In the genomic region with DNA sequence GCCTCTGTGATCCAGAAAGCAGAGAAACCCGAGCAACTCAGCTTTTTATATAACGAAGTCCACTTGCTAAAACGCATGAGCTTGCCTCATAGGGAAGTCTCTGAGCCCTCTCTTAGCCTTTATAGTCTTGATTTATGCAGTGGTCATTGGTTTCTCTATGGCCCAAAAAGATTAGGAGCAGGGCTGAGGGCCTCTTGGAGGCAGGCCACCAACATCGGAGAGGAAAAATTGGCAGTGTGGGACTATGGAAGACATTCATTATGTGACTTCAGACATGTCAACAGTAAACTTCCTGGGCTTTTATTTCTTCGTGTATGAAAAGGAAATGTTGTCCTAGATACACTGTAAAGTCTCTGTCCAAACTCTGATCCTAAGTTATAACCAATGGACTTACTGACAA, we compare ENCODE assay signal across 16 cellular contexts. TPM values are rescaled to one million over a fixed set of nuclear protein-coding genes. Genes with fewer than 3 reads are reported as not detected.
DNase-seq lines count a peak whose midpoint lies in the region; ATAC-seq, FAIRE-seq and TF ChIP-seq lines count a peak whose summit lies in the region.
"Had no signal": no experiment of that assay in that cellular context is flagged by ENCODE, and none has a peak within 500 bp of the region (broad histone marks: within the 10 kb centered on the region; RNA-seq: fewer than 3 reads in every experiment).

No MANE protein-coding gene starts in this region.

- H3K9ac ChIP-seq in IMR-90 (ENCODE audit: low read depth, low read length) (no peak overlapping the region), K562 (ENCODE audit: insufficient read depth in 1 of 2, low read depth in 2 of 2, low read length in 2 of 2) (peak overlapping the region; percentile 7 to 18; a peak in 2 of 4 replicates)

- H3K36me3 ChIP-seq in IMR-90 (ENCODE audit: control insufficient read depth, insufficient read depth, low read length) (peaks cover 1% of the 10 kb centered on the region; the same call in 1 of the 2 replicates), K562 (ENCODE audit: control insufficient read depth, insufficient read depth, low read length) (peaks cover 8% of the 10 kb centered on the region; the same call in 2 of the 3 replicates)
- H3K36me3 ChIP-seq: suprapubic skin had no signal

- DNase-seq in CD14-positive monocyte (ENCODE audit: low spot score), result no peak
- no peak for DNase-seq in IMR-90
- peak in 1 of 4 experiments; percentile 62 for DNase-seq in K562 (ENCODE audit: extremely low read depth in 1 of 4, low spot score in 3 of 4)
- no peak for DNase-seq in natural killer cell
- DNase-seq in activated CD4-positive, alpha-beta memory T cell treated with anti-CD3 and anti-CD28 coated beads for 36 hours, result no peak
- no peak for DNase-seq in HT-29 (ENCODE audit: low spot score)
- no peak for DNase-seq in DMS153 (lab: John Stamatoyannopoulos, UW)
- DNase-seq: central memory CD4-positive, alpha-beta T cell; endodermal cell; Kasumi-1; NCI-H1417; NCI-H446; SHP77 treated with DMSO at 0.1 percent for 48 hours had no signal

- in situ Hi-C loops in IMR-90 (cut with MboI; ENCODE audit: low sequenced_read_pairs), result no loop called here
- in situ Hi-C loops in K562 (cut with MboI), result no loop called here

- POLR2A ChIA-PET in IMR-90 (lab: Charles Lee; ENCODE audit: unreplicated experiment) (no interaction called here), K562 (lab: Yijun Ruan, JAX) (interaction anchor here (1.0 to 2.5 kb wide), 8 partner anchors 8 to 31 kb away, joined by 3 to 36 read pairs (median 5); no protein-coding TSS in a partner anchor)
- POLR2A ChIA-PET in activated CD4-positive, alpha-beta memory T cell treated with anti-CD3 and anti-CD28 coated beads for 36 hours (lab: Charles Lee), result interaction anchor here (1.2 to 4.4 kb wide), 2 partner anchors 10 kb away, joined by 5 to 29 read pairs; no protein-coding TSS in a partner anchor

- H3K56ac ChIP-seq in IMR-90 (ENCODE audit: extremely low read depth, insufficient read depth, low read length), result no peak overlapping the region

- H3K9me3 Mint-ChIP-seq in CD14-positive monocyte (no peaks in the 10 kb centered on the region), natural killer cell (no peaks in the 10 kb centered on the region)
- H3K9me3 Mint-ChIP-seq in activated CD4-positive, alpha-beta memory T cell treated with anti-CD3 and anti-CD28 coated beads for 36 hours, result no peaks in the 10 kb centered on the region
- H3K9me3 Mint-ChIP-seq: endodermal cell had no signal

- TF ChIP-seq RAD21 in IMR-90 (IDR thresholded peaks at IDR 0.05; ENCODE audit: low read length) (no peak), K562 (CRISPR knock-in tag; conservative IDR thresholded peaks at IDR 0.05 in 1 of 2, IDR thresholded peaks at IDR 0.05 in 1 of 2) (no peak)

- peak overlapping the region; percentile 70; the same call in 1 of the 2 replicates for H3K18ac ChIP-seq in IMR-90 (ENCODE audit: low read depth, low read length)

- H3K79me1 ChIP-seq in IMR-90 (ENCODE audit: low read depth in 1 of 2, low read length in 2 of 2), result peaks cover 39 to 76% of the 10 kb centered on the region in 2 experiments

- no peak overlapping the region for H2BK5ac ChIP-seq in IMR-90 (ENCODE audit: low read depth, low read length, poor library complexity, severe bottlenecking)

- peaks cover 89% of the 10 kb centered on the region for H3K79me2 ChIP-seq in K562 (ENCODE audit: control insufficient read depth, insufficient read depth, low read length)

- peaks cover 0 to 3% (median 0%) of the 10 kb centered on the region in 3 donors for H3K27me3 Mint-ChIP-seq in CD14-positive monocyte (ENCODE audit: low read depth in 3 of 3)
- no peaks in the 10 kb centered on the region for H3K27me3 Mint-ChIP-seq in natural killer cell (ENCODE audit: low read depth in 2 of 2)
- no peaks in the 10 kb centered on the region for H3K27me3 Mint-ChIP-seq in activated CD4-positive, alpha-beta memory T cell treated with anti-CD3 and anti-CD28 coated beads for 36 hours

- no peak overlapping the region for H3K4ac ChIP-seq in IMR-90 (ENCODE audit: low read depth, low read length)

- H2BK20ac ChIP-seq in IMR-90 (ENCODE audit: low read depth, low read length), result no peak overlapping the region

- peak overlapping the region; percentile 37; the same call in 1 of the 2 replicates for H3K14ac ChIP-seq in IMR-90 (replicated peaks; ENCODE audit: low read depth, low read length)

- H3K4me2 ChIP-seq in IMR-90 (ENCODE audit: low read depth, low read length), result peak overlapping the region; percentile 2; the same call in 1 of the 2 replicates
- H3K4me2 ChIP-seq in K562 (ENCODE audit: insufficient read depth, low read length), result peak overlapping the region; percentile 21; the same call in 1 of the 2 replicates

- TF ChIP-seq EP300 in K562 (IDR thresholded peaks at IDR 0.05; ENCODE audit: low read length), result no peak

- 0 out of 2 replicates have a peak overlapping the region, but pooled peaks have one; percentile 62 for H4K5ac ChIP-seq in IMR-90 (ENCODE audit: low read depth, low read length)

- H2BK15ac ChIP-seq in IMR-90 (ENCODE audit: low read depth, low read length), result 0 out of 3 replicates have a peak overlapping the region, but pooled peaks have one; percentile 38

- ATAC-seq in IMR-90 (ENCODE audit: low read depth), result no peak
- ATAC-seq in K562, result peak; percentile 63
- no peak for ATAC-seq in natural killer cell
- no peak for ATAC-seq in GM18519 (IDR thresholded peaks at IDR 0.05; ENCODE audit: low FRiP score, unreplicated experiment)

- H4K20me1 ChIP-seq in IMR-90 (ENCODE audit: insufficient read depth, low read length) (peaks cover 21% of the 10 kb centered on the region; the same call in 1 of the 2 replicates), K562 (replicated peaks; ENCODE audit: control insufficient read depth, insufficient read depth, low read length) (no peaks in the 10 kb centered on the region)

- CTCF ChIA-PET in IMR-90 (lab: Yijun Ruan, JAX) (no interaction called here), K562 (lab: Yijun Ruan, JAX; ENCODE audit: low intra/inter-chr PET ratio) (no interaction called here)
- CTCF ChIA-PET in activated CD4-positive, alpha-beta memory T cell treated with anti-CD3 and anti-CD28 coated beads for 36 hours (lab: Charles Lee), result no interaction called here

- no peak overlapping the region for H3K4me3 Mint-ChIP-seq in CD14-positive monocyte
- peak overlapping the region; percentile 76 for H3K4me3 Mint-ChIP-seq in natural killer cell
- H3K4me3 Mint-ChIP-seq in activated CD4-positive, alpha-beta memory T cell treated with anti-CD3 and anti-CD28 coated beads for 36 hours, result no peak overlapping the region
- H3K4me3 Mint-ChIP-seq: endodermal cell had no signal

- H2AFZ ChIP-seq in IMR-90 (replicated peaks; ENCODE audit: low read length, poor library complexity) (no peak overlapping the region), K562 (ENCODE audit: low read depth, low read length) (peak overlapping the region; percentile 7; the same call in 1 of the 2 replicates)

- no peak overlapping the region for H2BK120ac ChIP-seq in IMR-90 (ENCODE audit: low read depth, low read length)

- H2AK5ac ChIP-seq in IMR-90 (ENCODE audit: low read depth, low read length), result no peak overlapping the region

- WGBS in IMR-90 (ENCODE audit: extremely low coverage in 2 of 2, insufficient read length in 1 of 2), 2 experiments, result no CpG with 5 or more reads among the region's 5 CpGs
- 8% methylated on average over 5 of the region's 5 CpGs for WGBS in K562 (ENCODE audit: insufficient coverage, low coverage, missing lambda C conversion rate)

- H3K4me3 ChIP-seq in IMR-90 (ENCODE audit: insufficient read depth, low read depth, low read length) (no peak overlapping the region), K562 (no peak overlapping the region)
- H3K4me3 ChIP-seq: suprapubic skin had no signal

- H3K27ac Mint-ChIP-seq in CD14-positive monocyte (peak overlapping the region in 6 of 7 donors; percentile 27 to 87 (median 42)), natural killer cell (peak overlapping the region; percentile 25 to 52)
- no peak overlapping the region for H3K27ac Mint-ChIP-seq in activated CD4-positive, alpha-beta memory T cell treated with anti-CD3 and anti-CD28 coated beads for 36 hours
- H3K27ac Mint-ChIP-seq: endodermal cell had no signal

- H2AK9ac ChIP-seq in IMR-90 (replicated peaks; ENCODE audit: low read depth, low read length, poor library complexity), result no peak overlapping the region

- no peak overlapping the region; the same call in 1 of the 2 replicates for H3K23ac ChIP-seq in IMR-90 (ENCODE audit: low read depth, low read length)

- no peak overlapping the region for H3K27ac ChIP-seq in IMR-90 (ENCODE audit: insufficient read depth, low read length)
- peak overlapping the region; percentile 60; the same call in 2 of the 3 replicates for H3K27ac ChIP-seq in K562 (ENCODE audit: extremely low read depth, low read depth, low read length)
- H3K27ac ChIP-seq: HL-60, suprapubic skin had no signal

- FAIRE-seq in K562 (lab: Jason Lieb, UNC), result peak; percentile 80

- H3K4me1 Mint-ChIP-seq in CD14-positive monocyte (peaks cover 66% of the 10 kb centered on the region), natural killer cell (peaks cover 86 to 94% of the 10 kb centered on the region in 2 donors)
- H3K4me1 Mint-ChIP-seq in activated CD4-positive, alpha-beta memory T cell treated with anti-CD3 and anti-CD28 coated beads for 36 hours (ENCODE audit: low read depth), result peaks cover 92% of the 10 kb centered on the region

- TF ChIP-seq POLR2A in IMR-90 (IDR thresholded peaks at IDR 0.05; ENCODE audit: low read depth, low read length) (no peak), K562 (conservative IDR thresholded peaks at IDR 0.05) (no peak)

- H4K91ac ChIP-seq in IMR-90 (ENCODE audit: insufficient read depth, low read depth, low read length), result no peak overlapping the region

- H3K36me3 Mint-ChIP-seq in CD14-positive monocyte, result peaks cover 32 to 35% of the 10 kb centered on the region in 2 donors
- H3K36me3 Mint-ChIP-seq in natural killer cell, result peaks cover 4% of the 10 kb centered on the region
- H3K36me3 Mint-ChIP-seq in activated CD4-positive, alpha-beta memory T cell treated with anti-CD3 and anti-CD28 coated beads for 36 hours, result peaks cover 25% of the 10 kb centered on the region

- dilution Hi-C loops in IMR-90 (cut with HindIII; ENCODE audit: low sequenced_read_pairs, unreplicated experiment), result no loop called here

- H3K9me1 ChIP-seq in IMR-90 (ENCODE audit: insufficient read depth, low read length) (no peaks in the 10 kb centered on the region; the same call in none of the 2 replicates), K562 (ENCODE audit: control insufficient read depth, insufficient read depth, low read length) (no peaks in the 10 kb centered on the region)

- BruUV-seq in IMR-90 (replicated peaks; lab: Mats Ljungman, UMichigan), result no TSS peak
- no TSS peak for BruUV-seq in K562 (replicated peaks; lab: Mats Ljungman, UMichigan)

- no peaks in the 10 kb centered on the region for H3K9me3 ChIP-seq in IMR-90 (ENCODE audit: control insufficient read depth, insufficient read depth, low read length)
- H3K9me3 ChIP-seq in K562 (replicated peaks; ENCODE audit: control insufficient read depth, insufficient read depth, low read depth, low read length), result no peaks in the 10 kb centered on the region
- H3K9me3 ChIP-seq: suprapubic skin had no signal

- H3K4me1 ChIP-seq in IMR-90 (ENCODE audit: control insufficient read depth, insufficient read depth, low read length) (peaks cover 11% of the 10 kb centered on the region), K562 (replicated peaks in 1 of 2; ENCODE audit: control insufficient read depth in 2 of 2, insufficient read depth in 2 of 2, low read length in 2 of 2) (peaks cover 21 to 66% of the 10 kb centered on the region in 2 experiments)

- H3K27me3 ChIP-seq in IMR-90 (ENCODE audit: control insufficient read depth, insufficient read depth, low read length), result no peaks in the 10 kb centered on the region
- no peaks in the 10 kb centered on the region for H3K27me3 ChIP-seq in K562 (ENCODE audit: control insufficient read depth in 2 of 2, insufficient read depth in 2 of 2, low read length in 2 of 2)
- H3K27me3 ChIP-seq: suprapubic skin had no signal

- H4K8ac ChIP-seq in IMR-90 (ENCODE audit: low read depth in 2 of 2, low read length in 2 of 2), result no peak overlapping the region

- TF ChIP-seq CTCF in CD14-positive monocyte (IDR thresholded peaks at IDR 0.05) (no peak), IMR-90 (conservative IDR thresholded peaks at IDR 0.05; ENCODE audit: low read depth, low read length) (no peak), K562 (IDR thresholded peaks at IDR 0.05 in 2 of 3, conservative IDR thresholded peaks at IDR 0.05 in 1 of 3; ENCODE audit: insufficient read depth in 2 of 3, low read depth in 1 of 3, low read length in 3 of 3) (no peak), natural killer cell (IDR thresholded peaks at IDR 0.05) (no peak)

- intact Hi-C loops in CD14-positive monocyte (cut with micrococcal nuclease) (no loop called here), IMR-90 (cut with micrococcal nuclease) (no loop called here), K562 (cut with micrococcal nuclease) (no loop called here), natural killer cell (cut with micrococcal nuclease) (loop anchor here (1.0 kb wide), 1 partner anchor 11 kb away; no protein-coding TSS in a partner anchor)
- intact Hi-C loops in activated CD4-positive, alpha-beta memory T cell treated with anti-CD3 and anti-CD28 coated beads for 36 hours (cut with micrococcal nuclease), result loop anchor here (1.0 kb wide), 2 partner anchors 9 to 11 kb away; no protein-coding TSS in a partner anchor

RNA-seq across cellular contexts. Expression of a gene that starts 13.5 kb away (rescaled TPM):
- polyA plus RNA-seq in CD14-positive monocyte, result 10 to 100 TPM; 58.9 to 77.3 TPM
- 29.4 and 66.4 TPM in 2 replicates for total RNA-seq in IMR-90 (2012; rRNA removed)
- 19.4 and 24.6 TPM in 2 replicates for polyA plus RNA-seq in IMR-90 (2012; rRNA removed)
- 1.6 and 2.2 TPM in 2 replicates for polyA plus RNA-seq in IMR-90 (2012; cell fraction: cytosol; rRNA removed)
- polyA plus RNA-seq in IMR-90 (2012; cell fraction: nucleus; rRNA removed; ENCODE audit: low replicate concordance), result 0.63 and 7.6 TPM in 2 replicates
- total RNA-seq in K562 (2011; cell fraction: chromatin; rRNA removed; ENCODE audit: low replicate concordance), result 10.7 and 17.8 TPM in 2 replicates
- total RNA-seq in K562 (2011; cell fraction: nucleolus; rRNA removed), result 5.3 and 7.3 TPM in 2 replicates
- 10.6 and 18.9 TPM in 2 replicates for total RNA-seq in K562 (2011; cell fraction: nucleoplasm; rRNA removed)
- total RNA-seq in K562 (2014; rRNA removed), result 23.6 and 24.6 TPM in 2 replicates
- total RNA-seq in K562 (2014; rRNA removed; fragmentation: Illumina TruSeq; extraction: Trizol), result 28.9 and 33.9 TPM in 2 replicates
- 30.8 and 32.1 TPM in 2 replicates for total RNA-seq in K562 (2015; rRNA removed; fragmentation: Illumina TruSeq; extraction: Trizol)
- 24.2 and 27.3 TPM in 2 replicates for total RNA-seq in K562 (2021)
- polyA plus RNA-seq in K562 (2011; rRNA removed), result 13.2 and 21.5 TPM in 2 replicates
- 4.1 and 7.1 TPM in 2 replicates for polyA plus RNA-seq in K562 (2011; cell fraction: cytosol; rRNA removed)
- polyA plus RNA-seq in K562 (2011; cell fraction: nucleus; rRNA removed), result 12.5 and 14.7 TPM in 2 replicates
- 12.2 and 30.2 TPM in 2 replicates for polyA plus RNA-seq in K562 (2012)
- 20.5 and 30.0 TPM in 2 replicates for polyA plus RNA-seq in K562 (2014; fragmentation: Illumina TruSeq; extraction: Trizol)
- polyA plus RNA-seq in K562 (2014; fragmentation: Nextera tagmentation; extraction: Ambion mirVana), result 10 to 100 TPM in 1 of 2 experiments, 1 to 10 TPM in 1; 7.8 to 12.1 TPM
- polyA plus RNA-seq in K562 (2014; rRNA removed), result 17.4 and 17.6 TPM in 2 replicates
- polyA minus RNA-seq in K562 (2011; rRNA and poly(A)+ RNA removed), result 48.4 and 52.6 TPM in 2 replicates
- polyA minus RNA-seq in K562 (2011; cell fraction: cytosol; rRNA and poly(A)+ RNA removed), result 36.9 and 49.1 TPM in 2 replicates
- 6.1 and 10.1 TPM in 2 replicates for polyA minus RNA-seq in K562 (2011; cell fraction: nucleus; rRNA and poly(A)+ RNA removed)
- total RNA-seq in natural killer cell, result 100 to 1,000 TPM; 128 to 155 (median 137) TPM
- 100 to 1,000 TPM; 109 to 119 TPM for total RNA-seq in activated CD4-positive, alpha-beta memory T cell treated with anti-CD3 and anti-CD28 coated beads for 36 hours
- total RNA-seq in HT-29 (2014; rRNA removed; shearing (Covaris generic)), result 1.6 and 3.4 TPM in 2 replicates

RNA-seq across cellular contexts. Expression of a gene that starts 45.6 kb away (rescaled TPM):
- 100 to 1,000 TPM; 178 to 196 TPM for polyA plus RNA-seq in CD14-positive monocyte
- total RNA-seq in IMR-90 (2012; rRNA removed), result 53.1 and 64.7 TPM in 2 replicates
- polyA plus RNA-seq in IMR-90 (2012; rRNA removed), result 302 and 361 TPM in 2 replicates
- polyA plus RNA-seq in IMR-90 (2012; cell fraction: cytosol; rRNA removed), result 13.0 and 33.3 TPM in 2 replicates
- 11.4 and 110 TPM in 2 replicates for polyA plus RNA-seq in IMR-90 (2012; cell fraction: nucleus; rRNA removed; ENCODE audit: low replicate concordance)
- total RNA-seq in K562 (2011; cell fraction: chromatin; rRNA removed; ENCODE audit: low replicate concordance), result 10.6 and 25.3 TPM in 2 replicates
- 10.3 and 10.4 TPM in 2 replicates for total RNA-seq in K562 (2011; cell fraction: nucleolus; rRNA removed)
- 17.9 and 22.3 TPM in 2 replicates for total RNA-seq in K562 (2011; cell fraction: nucleoplasm; rRNA removed)
- total RNA-seq in K562 (2014; rRNA removed), result 75.1 and 85.7 TPM in 2 replicates
- total RNA-seq in K562 (2014; rRNA removed; fragmentation: Illumina TruSeq; extraction: Trizol), result 128 and 148 TPM in 2 replicates
- total RNA-seq in K562 (2015; rRNA removed; fragmentation: Illumina TruSeq; extraction: Trizol), result 92.6 and 105 TPM in 2 replicates
- total RNA-seq in K562 (2021), result 94.4 and 115 TPM in 2 replicates
- polyA plus RNA-seq in K562 (2011; rRNA removed), result 117 and 155 TPM in 2 replicates
- 29.8 and 61.5 TPM in 2 replicates for polyA plus RNA-seq in K562 (2011; cell fraction: cytosol; rRNA removed)
- polyA plus RNA-seq in K562 (2011; cell fraction: nucleus; rRNA removed), result 20.0 and 40.3 TPM in 2 replicates
- polyA plus RNA-seq in K562 (2012), result 157 and 166 TPM in 2 replicates
- polyA plus RNA-seq in K562 (2014; fragmentation: Illumina TruSeq; extraction: Trizol), result 72.2 and 79.3 TPM in 2 replicates
- 100 to 1,000 TPM; 328 to 382 TPM for polyA plus RNA-seq in K562 (2014; fragmentation: Nextera tagmentation; extraction: Ambion mirVana)
- 115 and 116 TPM in 2 replicates for polyA plus RNA-seq in K562 (2014; rRNA removed)
- 27.4 and 34.5 TPM in 2 replicates for polyA minus RNA-seq in K562 (2011; rRNA and poly(A)+ RNA removed)
- polyA minus RNA-seq in K562 (2011; cell fraction: cytosol; rRNA and poly(A)+ RNA removed), result 15.9 and 18.7 TPM in 2 replicates
- polyA minus RNA-seq in K562 (2011; cell fraction: nucleus; rRNA and poly(A)+ RNA removed), result 8.5 and 15.7 TPM in 2 replicates
- 10 to 100 TPM; 50.4 to 63.3 (median 52.2) TPM for total RNA-seq in natural killer cell
- 100 to 1,000 TPM; 139 to 140 TPM for total RNA-seq in activated CD4-positive, alpha-beta memory T cell treated with anti-CD3 and anti-CD28 coated beads for 36 hours
- total RNA-seq in HT-29 (2014; rRNA removed; shearing (Covaris generic)), result 35.0 and 43.7 TPM in 2 replicates

Comparison
In these comparisons a context has a peak if more than half of its experiments do, and no peak if none do; other contexts are left out.
1. intact Hi-C loops: an anchor here in natural killer cell (1.0 kb wide) and activated CD4-positive, alpha-beta memory T cell treated with anti-CD3 and anti-CD28 coated beads for 36 hours (1.0 kb wide); none called in CD14-positive monocyte, IMR-90 and K562.